Comparison of ENCODE assay signal across 14 cellular contexts in the genomic region with DNA sequence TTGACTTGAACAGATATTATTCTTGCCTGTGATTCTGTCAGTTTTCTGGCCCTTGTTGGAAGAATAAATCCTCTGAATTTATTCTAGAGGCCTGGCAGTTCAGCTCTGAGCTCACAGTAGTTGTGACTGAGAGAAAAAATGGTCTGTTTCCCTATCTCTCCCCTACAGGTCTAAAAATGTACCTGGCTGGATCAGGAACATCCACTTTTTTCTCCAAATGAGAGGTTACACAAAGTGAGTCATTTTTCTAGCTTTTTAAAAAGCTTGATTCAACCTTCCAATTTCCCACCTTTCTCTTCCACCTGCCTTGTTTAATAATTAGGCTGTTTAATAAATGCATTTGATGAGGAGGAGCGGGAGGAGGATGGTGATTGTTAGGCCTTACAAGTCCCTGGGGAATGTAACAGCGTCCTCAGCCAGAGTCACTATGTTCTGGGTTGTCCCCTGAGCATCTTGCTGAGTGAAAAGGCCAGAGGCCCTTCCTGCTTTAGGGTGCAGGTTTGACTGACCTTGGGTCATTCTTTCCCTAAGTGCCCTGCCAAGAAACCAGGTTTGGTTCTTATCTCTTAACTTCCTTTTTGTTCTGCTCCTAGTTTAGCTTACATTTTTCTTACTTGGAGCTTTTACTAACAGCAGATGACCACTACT.
DNase-seq lines count a peak whose midpoint lies in the region; ATAC-seq, FAIRE-seq and TF ChIP-seq lines count a peak whose summit lies in the region.
"Had no signal": no experiment of that assay in that cellular context is flagged by ENCODE, and none has a peak within 500 bp of the region (broad histone marks: within the 10 kb centered on the region; RNA-seq: fewer than 3 reads in every experiment).

No MANE protein-coding gene starts in this region.

- peak; percentile 7 for ATAC-seq in activated CD8-positive, alpha-beta memory T cell treated with anti-CD3 and anti-CD28 coated beads, Interleukin-2, amount 10 ng/mL, durations not matched to agents 7 days and 5 days
- ATAC-seq in HG02642 (IDR thresholded peaks at IDR 0.05; ENCODE audit: poor library complexity, unreplicated experiment) (peak; percentile 24), RWPE2 (ENCODE audit: low read depth) (0 out of 3 replicates have a peak, but pooled peaks have one; percentile 10)
- peak; percentile 61 for ATAC-seq in stimulated activated memory B cell treated with anti-CD40 and anti-IgM and Interleukin-4, amounts not matched to agents 10 μg/mL and 1 μg/mL and 100 μg/mL, for 72 hours
- ATAC-seq: psoas muscle had no signal

- TF ChIP-seq CTCF in RWPE2 (IDR thresholded peaks at IDR 0.05; ENCODE audit: poor library complexity, severe bottlenecking) = no peak

- H3K36me3 Mint-ChIP-seq in activated CD8-positive, alpha-beta memory T cell treated with anti-CD3 and anti-CD28 coated beads, Interleukin-2, amount 10 ng/mL, durations not matched to agents 7 days and 5 days = peaks cover 12% of the 10 kb centered on the region
- peaks cover 9% of the 10 kb centered on the region for H3K36me3 Mint-ChIP-seq in stimulated activated memory B cell treated with anti-CD40 and anti-IgM and Interleukin-4, amounts not matched to agents 10 μg/mL and 1 μg/mL and 100 μg/mL, for 72 hours

- H3K9me3 ChIP-seq in RWPE2 (ENCODE audit: severe bottlenecking) = no peaks in the 10 kb centered on the region
- H3K9me3 ChIP-seq: breast epithelium, psoas muscle had no signal

- H3K9me3 Mint-ChIP-seq in activated CD8-positive, alpha-beta memory T cell treated with anti-CD3 and anti-CD28 coated beads, Interleukin-2, amount 10 ng/mL, durations not matched to agents 7 days and 5 days (ENCODE audit: low read depth) = peaks cover 5% of the 10 kb centered on the region
- H3K9me3 Mint-ChIP-seq in stimulated activated memory B cell treated with anti-CD40 and anti-IgM and Interleukin-4, amounts not matched to agents 10 μg/mL and 1 μg/mL and 100 μg/mL, for 72 hours = no peaks in the 10 kb centered on the region

- CTCF ChIA-PET in activated CD8-positive, alpha-beta memory T cell treated with anti-CD3 and anti-CD28 coated beads, Interleukin-2, amount 10 ng/mL, durations not matched to agents 7 days and 5 days (lab: Charles Lee) = interaction anchor here (1.0 to 4.6 kb wide), 8 partner anchors 9 to 90 kb away, joined by 3 to 47 read pairs (median 11); no protein-coding TSS in a partner anchor

- no peaks in the 10 kb centered on the region for H3K27me3 ChIP-seq in RWPE2 (ENCODE audit: insufficient read depth, poor library complexity, severe bottlenecking)
- H3K27me3 ChIP-seq: breast epithelium had no signal

- DNase-seq in activated CD8-positive, alpha-beta memory T cell treated with anti-CD3 and anti-CD28 coated beads, Interleukin-2, amount 10 ng/mL, durations not matched to agents 7 days and 5 days = no peak
- no peak for DNase-seq in activated CD8-positive, alpha-beta memory T cell treated with anti-CD3 and anti-CD28 coated beads, Interleukin-2, amount 50 U/mL, for 48 hours
- DNase-seq in RWPE2 (ENCODE audit: low spot score) (no peak), germinal center (ENCODE audit: low spot score) (no peak), GM19239 (ENCODE audit: insufficient read length, low spot score) (no peak), pons (ENCODE audit: low spot score) (no peak)
- DNase-seq: mesendoderm; NCI-H1930; psoas muscle; stimulated activated CD4-positive, alpha-beta T cell treated with anti-CD3 and anti-CD28 coated beads, Interleukin-1b, Interleukin-23, amount 100 ng/mL, for 48 hours had no signal

- no peak overlapping the region for H3K4me3 ChIP-seq in RWPE2 (ENCODE audit: severe bottlenecking)
- H3K4me3 ChIP-seq: breast epithelium, psoas muscle had no signal

- H3K27ac Mint-ChIP-seq in activated CD8-positive, alpha-beta memory T cell treated with anti-CD3 and anti-CD28 coated beads, Interleukin-2, amount 10 ng/mL, durations not matched to agents 7 days and 5 days = peak overlapping the region; percentile 88
- peak overlapping the region; percentile 71 for H3K27ac Mint-ChIP-seq in stimulated activated memory B cell treated with anti-CD40 and anti-IgM and Interleukin-4, amounts not matched to agents 10 μg/mL and 1 μg/mL and 100 μg/mL, for 72 hours

- no peaks in the 10 kb centered on the region for H3K27me3 Mint-ChIP-seq in activated CD8-positive, alpha-beta memory T cell treated with anti-CD3 and anti-CD28 coated beads, Interleukin-2, amount 10 ng/mL, durations not matched to agents 7 days and 5 days
- no peaks in the 10 kb centered on the region for H3K27me3 Mint-ChIP-seq in stimulated activated memory B cell treated with anti-CD40 and anti-IgM and Interleukin-4, amounts not matched to agents 10 μg/mL and 1 μg/mL and 100 μg/mL, for 72 hours

- no peaks in the 10 kb centered on the region for H3K36me3 ChIP-seq in RWPE2 (ENCODE audit: low read depth)
- H3K36me3 ChIP-seq: breast epithelium had no signal

- no peak overlapping the region for H3K27ac ChIP-seq in RWPE2 (ENCODE audit: poor library complexity, severe bottlenecking)
- H3K27ac ChIP-seq: breast epithelium, psoas muscle had no signal

- FAIRE-seq in GM19239 (lab: Jason Lieb, UNC) = no peak
- FAIRE-seq: endothelial cell of umbilical vein had no signal

- no peaks in the 10 kb centered on the region for H3K4me1 ChIP-seq in RWPE2 (ENCODE audit: insufficient read depth, poor library complexity, severe bottlenecking)
- H3K4me1 ChIP-seq: breast epithelium, psoas muscle had no signal

- no peak overlapping the region for H3K4me3 Mint-ChIP-seq in activated CD8-positive, alpha-beta memory T cell treated with anti-CD3 and anti-CD28 coated beads, Interleukin-2, amount 10 ng/mL, durations not matched to agents 7 days and 5 days
- H3K4me3 Mint-ChIP-seq in stimulated activated memory B cell treated with anti-CD40 and anti-IgM and Interleukin-4, amounts not matched to agents 10 μg/mL and 1 μg/mL and 100 μg/mL, for 72 hours = no peak overlapping the region

- peaks cover 66% of the 10 kb centered on the region for H3K4me1 Mint-ChIP-seq in activated CD8-positive, alpha-beta memory T cell treated with anti-CD3 and anti-CD28 coated beads, Interleukin-2, amount 10 ng/mL, durations not matched to agents 7 days and 5 days
- H3K4me1 Mint-ChIP-seq in stimulated activated memory B cell treated with anti-CD40 and anti-IgM and Interleukin-4, amounts not matched to agents 10 μg/mL and 1 μg/mL and 100 μg/mL, for 72 hours = peaks cover 82% of the 10 kb centered on the region

Comparison
In these comparisons a context has a peak if more than half of its experiments do, and no peak if none do; other contexts are left out.
1. ATAC-seq: peak in every context shown above with its lines; median percentile 61 in stimulated activated memory B cell treated with anti-CD40 and anti-IgM and Interleukin-4, amounts not matched to agents 10 μg/mL and 1 μg/mL and 100 μg/mL, for 72 hours; 24 in HG02642; 10 in RWPE2; 7 in activated CD8-positive, alpha-beta memory T cell treated with anti-CD3 and anti-CD28 coated beads, Interleukin-2, amount 10 ng/mL, durations not matched to agents 7 days and 5 days.